ENCODE assay signal across 8 cellular contexts in genomic region chr10:80945267-80945880, GRCh38.
A peak's percentile ranks its signal among the peaks of the same experiment; 100 is the strongest.
DNase-seq lines count a peak whose midpoint lies in the region; ATAC-seq and TF ChIP-seq lines count a peak whose summit lies in the region.

No MANE protein-coding gene starts in this region.

- no peaks in the 10 kb centered on the region for H3K9me3 ChIP-seq in WERI-Rb-1 (ENCODE audit: severe bottlenecking)
- no peaks in the 10 kb centered on the region for H3K9me3 ChIP-seq in right lobe of liver
- no peaks in the 10 kb centered on the region for H3K9me3 ChIP-seq in gastroesophageal sphincter

- 63% methylated on average over 1 of the region's 1 CpG for WGBS in right lobe of liver (ENCODE audit: insufficient coverage, low coverage, low lambda C conversion rate, missing lambda C conversion rate)
- 8 to 67% methylated on average over 1 of the region's 1 CpG for WGBS in gastroesophageal sphincter (ENCODE audit: low coverage in 1 of 2), 2 donors

- intact Hi-C loops in right lobe of liver (cut with DNase I): no loop called here

- H3K27me3 ChIP-seq in WERI-Rb-1 (ENCODE audit: insufficient read depth, low read depth, severe bottlenecking) (no peaks in the 10 kb centered on the region), right lobe of liver (no peaks in the 10 kb centered on the region), gastroesophageal sphincter (no peaks in the 10 kb centered on the region)

- TF ChIP-seq EP300 in gastroesophageal sphincter (IDR thresholded peaks at IDR 0.05): no peak

- H3K4me3 ChIP-seq in WERI-Rb-1 (ENCODE audit: low read depth, low read length): no peak overlapping the region
- no peak overlapping the region for H3K4me3 ChIP-seq in right lobe of liver
- no peak overlapping the region for H3K4me3 ChIP-seq in gastroesophageal sphincter

- no peak for TF ChIP-seq POLR2A in right lobe of liver (IDR thresholded peaks at IDR 0.05)
- TF ChIP-seq POLR2A in gastroesophageal sphincter (IDR thresholded peaks at IDR 0.05): no peak

- ATAC-seq in GM18499 (IDR thresholded peaks at IDR 0.05; ENCODE audit: insufficient read depth, unreplicated experiment) (peak; percentile 88), HG02981 (IDR thresholded peaks at IDR 0.05; ENCODE audit: unreplicated experiment) (peak; percentile 78), right lobe of liver (peak; percentile 66 to 90 (median 83)), gastroesophageal sphincter (no peak)
- no peak for ATAC-seq in stimulated activated naive CD8-positive, alpha-beta T cell treated with anti-CD3 and anti-CD28 coated beads, Interleukin-15, Interleukin-2, amounts not matched to agents 100 U/mL and 50 U/mL, for 24 hours

- peak; percentile 94 for TF ChIP-seq CTCF in WERI-Rb-1 (IDR thresholded peaks at IDR 0.05; ENCODE audit: low read depth, low read length)
- TF ChIP-seq CTCF in right lobe of liver (IDR thresholded peaks at IDR 0.05): peak; percentile 47 to 62 (median 52)
- peak in 1 of 4 experiments; percentile 32 for TF ChIP-seq CTCF in gastroesophageal sphincter (IDR thresholded peaks at IDR 0.05)

- DNase-seq in WERI-Rb-1 (peak; percentile 37), right lobe of liver (no peak), ecto neural progenitor cell (ENCODE audit: low spot score) (no peak), NCI-H345 treated with DMSO at 0.1 percent for 48 hours (lab: John Stamatoyannopoulos, UW; ENCODE audit: unreplicated experiment) (no peak)
- no peak for DNase-seq in stimulated activated naive CD8-positive, alpha-beta T cell treated with anti-CD3 and anti-CD28 coated beads, Interleukin-15, Interleukin-2, amounts not matched to agents 100 U/mL and 50 U/mL, for 24 hours

- H3K4me1 ChIP-seq in right lobe of liver (no peaks in the 10 kb centered on the region), gastroesophageal sphincter (peaks cover 0 to 12% (median 0%) of the 10 kb centered on the region in 3 donors)

- no peaks in the 10 kb centered on the region for H3K36me3 ChIP-seq in WERI-Rb-1
- H3K36me3 ChIP-seq in right lobe of liver: no peaks in the 10 kb centered on the region
- H3K36me3 ChIP-seq in gastroesophageal sphincter: no peaks in the 10 kb centered on the region

- H3K27ac ChIP-seq in WERI-Rb-1: no peak overlapping the region
- no peak overlapping the region for H3K27ac ChIP-seq in right lobe of liver
- no peak overlapping the region for H3K27ac ChIP-seq in gastroesophageal sphincter

Comparison
In these comparisons a context has a peak if more than half of its experiments do, and no peak if none do; other contexts are left out.
1. ATAC-seq: peak in GM18499 (single experiment), HG02981 (single experiment) and right lobe of liver (4 of 4); none in stimulated activated naive CD8-positive, alpha-beta T cell treated with anti-CD3 and anti-CD28 coated beads, Interleukin-15, Interleukin-2, amounts not matched to agents 100 U/mL and 50 U/mL, for 24 hours (single experiment) and gastroesophageal sphincter (single experiment).